ENCODE assay signal across 1 cellular context in the genomic region with DNA sequence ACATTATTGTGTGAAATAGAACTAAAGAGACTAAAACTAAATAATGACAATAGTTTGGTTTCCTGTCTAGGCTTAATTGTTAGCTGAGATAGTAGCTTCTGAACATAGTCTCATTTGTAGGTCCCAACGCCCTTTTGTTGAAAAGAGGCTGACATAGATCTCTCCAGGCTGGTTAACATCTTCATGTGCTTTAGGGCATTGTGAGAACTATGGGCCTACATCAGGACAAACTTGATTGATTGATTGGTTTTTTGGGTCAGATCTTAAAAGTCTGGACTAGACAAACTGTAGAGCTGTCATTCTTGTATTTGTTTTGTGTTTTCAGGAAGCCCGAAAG.
TF ChIP-seq lines count a peak whose summit lies in the region.

No MANE protein-coding gene starts in this region.

TF ChIP-seq in HCT116, 20 proteins besides CTCF, POLR2A, EP300 and RAD21 (continued from another document):
- TF ChIP-seq CEBPB (IDR thresholded peaks at IDR 0.05; ENCODE audit: low read depth) (no peak), POLR2AphosphoS5 (IDR thresholded peaks at IDR 0.05; ENCODE audit: low read depth, low read length) (no peak), CBX3 (IDR thresholded peaks at IDR 0.05; ENCODE audit: low read depth) (no peak), SRF (IDR thresholded peaks at IDR 0.05; ENCODE audit: low read depth) (no peak), FOSL1 (IDR thresholded peaks at IDR 0.05; ENCODE audit: low read depth) (no peak), SIN3A (IDR thresholded peaks at IDR 0.05; ENCODE audit: low read depth) (no peak), YY1 (IDR thresholded peaks at IDR 0.05; ENCODE audit: extremely low read depth, insufficient replicate concordance, low read depth, low read length) (no peak), EGR1 (IDR thresholded peaks at IDR 0.05; ENCODE audit: low read depth) (no peak)
- TF ChIP-seq, protein P1, sequence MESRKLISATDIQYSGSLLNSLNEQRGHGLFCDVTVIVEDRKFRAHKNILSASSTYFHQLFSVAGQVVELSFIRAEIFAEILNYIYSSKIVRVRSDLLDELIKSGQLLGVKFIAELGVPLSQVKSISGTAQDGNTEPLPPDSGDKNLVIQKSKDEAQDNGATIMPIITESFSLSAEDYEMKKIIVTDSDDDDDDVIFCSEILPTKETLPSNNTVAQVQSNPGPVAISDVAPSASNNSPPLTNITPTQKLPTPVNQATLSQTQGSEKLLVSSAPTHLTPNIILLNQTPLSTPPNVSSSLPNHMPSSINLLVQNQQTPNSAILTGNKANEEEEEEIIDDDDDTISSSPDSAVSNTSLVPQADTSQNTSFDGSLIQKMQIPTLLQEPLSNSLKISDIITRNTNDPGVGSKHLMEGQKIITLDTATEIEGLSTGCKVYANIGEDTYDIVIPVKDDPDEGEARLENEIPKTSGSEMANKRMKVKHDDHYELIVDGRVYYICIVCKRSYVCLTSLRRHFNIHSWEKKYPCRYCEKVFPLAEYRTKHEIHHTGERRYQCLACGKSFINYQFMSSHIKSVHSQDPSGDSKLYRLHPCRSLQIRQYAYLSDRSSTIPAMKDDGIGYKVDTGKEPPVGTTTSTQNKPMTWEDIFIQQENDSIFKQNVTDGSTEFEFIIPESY (IDR thresholded peaks at IDR 0.05; ENCODE audit: extremely low read depth, insufficient replicate concordance, low read length): no peak
- TF ChIP-seq, protein P2, sequence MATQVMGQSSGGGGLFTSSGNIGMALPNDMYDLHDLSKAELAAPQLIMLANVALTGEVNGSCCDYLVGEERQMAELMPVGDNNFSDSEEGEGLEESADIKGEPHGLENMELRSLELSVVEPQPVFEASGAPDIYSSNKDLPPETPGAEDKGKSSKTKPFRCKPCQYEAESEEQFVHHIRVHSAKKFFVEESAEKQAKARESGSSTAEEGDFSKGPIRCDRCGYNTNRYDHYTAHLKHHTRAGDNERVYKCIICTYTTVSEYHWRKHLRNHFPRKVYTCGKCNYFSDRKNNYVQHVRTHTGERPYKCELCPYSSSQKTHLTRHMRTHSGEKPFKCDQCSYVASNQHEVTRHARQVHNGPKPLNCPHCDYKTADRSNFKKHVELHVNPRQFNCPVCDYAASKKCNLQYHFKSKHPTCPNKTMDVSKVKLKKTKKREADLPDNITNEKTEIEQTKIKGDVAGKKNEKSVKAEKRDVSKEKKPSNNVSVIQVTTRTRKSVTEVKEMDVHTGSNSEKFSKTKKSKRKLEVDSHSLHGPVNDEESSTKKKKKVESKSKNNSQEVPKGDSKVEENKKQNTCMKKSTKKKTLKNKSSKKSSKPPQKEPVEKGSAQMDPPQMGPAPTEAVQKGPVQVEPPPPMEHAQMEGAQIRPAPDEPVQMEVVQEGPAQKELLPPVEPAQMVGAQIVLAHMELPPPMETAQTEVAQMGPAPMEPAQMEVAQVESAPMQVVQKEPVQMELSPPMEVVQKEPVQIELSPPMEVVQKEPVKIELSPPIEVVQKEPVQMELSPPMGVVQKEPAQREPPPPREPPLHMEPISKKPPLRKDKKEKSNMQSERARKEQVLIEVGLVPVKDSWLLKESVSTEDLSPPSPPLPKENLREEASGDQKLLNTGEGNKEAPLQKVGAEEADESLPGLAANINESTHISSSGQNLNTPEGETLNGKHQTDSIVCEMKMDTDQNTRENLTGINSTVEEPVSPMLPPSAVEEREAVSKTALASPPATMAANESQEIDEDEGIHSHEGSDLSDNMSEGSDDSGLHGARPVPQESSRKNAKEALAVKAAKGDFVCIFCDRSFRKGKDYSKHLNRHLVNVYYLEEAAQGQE (IDR thresholded peaks at IDR 0.05; ENCODE audit: low read depth): no peak
- TF ChIP-seq, protein P3, sequence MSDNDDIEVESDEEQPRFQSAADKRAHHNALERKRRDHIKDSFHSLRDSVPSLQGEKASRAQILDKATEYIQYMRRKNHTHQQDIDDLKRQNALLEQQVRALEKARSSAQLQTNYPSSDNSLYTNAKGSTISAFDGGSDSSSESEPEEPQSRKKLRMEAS (IDR thresholded peaks at IDR 0.05): no peak
